ENCODE assay signal across 8 cellular contexts in the genomic region with DNA sequence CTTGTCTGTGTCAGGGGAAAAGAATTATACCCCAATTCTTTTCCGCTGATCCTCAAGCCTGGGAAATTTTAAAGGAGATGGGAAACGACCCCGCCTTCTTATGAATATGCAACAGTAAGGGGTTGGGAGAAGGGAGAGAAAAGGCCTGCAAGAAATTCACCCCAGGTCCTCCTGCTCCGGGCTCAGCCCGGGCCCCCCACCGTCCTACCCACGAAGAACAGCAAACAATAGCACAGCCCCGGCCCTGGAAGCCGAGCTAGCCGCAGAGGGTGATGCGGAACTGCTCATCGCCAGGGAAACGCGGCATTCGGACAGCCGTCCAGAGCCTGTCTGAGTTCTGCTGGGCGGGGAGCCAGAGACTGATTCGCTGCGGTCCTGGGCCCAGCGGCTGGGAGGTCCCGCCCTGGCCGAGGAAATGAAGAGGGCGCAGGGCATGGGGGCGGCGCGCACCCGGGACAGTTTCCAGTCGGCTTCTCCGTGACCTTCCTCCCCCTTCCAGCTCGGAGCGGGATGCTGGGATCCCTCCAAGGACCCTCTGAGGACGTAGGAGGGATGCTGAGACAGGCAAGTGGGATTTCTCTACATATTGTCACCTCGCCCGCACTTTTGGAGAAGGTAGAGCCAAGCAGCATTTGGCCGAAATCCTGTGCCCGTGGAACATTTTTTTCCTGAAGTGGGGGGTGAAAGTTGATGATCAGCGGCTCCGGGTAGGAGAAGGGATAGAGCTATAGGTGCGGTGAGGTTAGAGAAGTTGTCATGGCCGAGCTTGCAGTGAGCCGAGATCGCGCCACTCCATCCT.
DNase-seq lines count a peak whose midpoint lies in the region; ATAC-seq, FAIRE-seq and TF ChIP-seq lines count a peak whose summit lies in the region.

No MANE protein-coding gene starts in this region.

- FAIRE-seq in astrocyte (lab: Jason Lieb, UNC) (peak; percentile 75), pancreas (lab: Jason Lieb, UNC) (no peak)

- DNase-seq in Ammon's horn (ENCODE audit: low spot score) (peak; percentile 91), Panc1 (ENCODE audit: low read depth, low spot score) (no peak), astrocyte (ENCODE audit: low read depth) (peak; percentile 91), left cardiac atrium (peak; percentile 92), pancreas (peak; percentile 58 to 84 (median 70))

- H3K4me3 Mint-ChIP-seq in astrocyte (ENCODE audit: unreplicated experiment) = peak overlapping the region; percentile 98

- POLR2A ChIA-PET in Panc1 (lab: Charles Lee) = no interaction called here

- no peaks in the 10 kb centered on the region for H3K4me1 Mint-ChIP-seq in astrocyte (ENCODE audit: low read depth, unreplicated experiment)

- in situ Hi-C loops in Panc1 (cut with HindIII; ENCODE audit: low pct_unique_long_range_greater_than_20kb, low sequenced_read_pairs) = no loop called here

- ATAC-seq in GM18867 (IDR thresholded peaks at IDR 0.05; ENCODE audit: unreplicated experiment) (peak; percentile 44), HG03095 (IDR thresholded peaks at IDR 0.05; ENCODE audit: unreplicated experiment) (peak; percentile 67), Panc1 (peak; percentile 91), left cardiac atrium (peak; percentile 94 to 98), pancreas (peak; percentile 77 to 89 (median 86)), GM21526 (IDR thresholded peaks at IDR 0.05; ENCODE audit: low FRiP score, unreplicated experiment) (no peak)

- peaks cover 8% of the 10 kb centered on the region for H3K36me3 Mint-ChIP-seq in astrocyte (ENCODE audit: low read depth, unreplicated experiment)

- H3K79me2 ChIP-seq in astrocyte (ENCODE audit: insufficient read depth, low read length) = no peaks in the 10 kb centered on the region

- peak overlapping the region; percentile 46 to 52 for H3K4me3 ChIP-seq in Panc1 (ENCODE audit: low read depth in 2 of 2, low read length in 2 of 2)
- H3K4me3 ChIP-seq in astrocyte (ENCODE audit: insufficient read depth, low read depth, low read length) = peak overlapping the region; percentile 84
- peak overlapping the region; percentile 21 to 51 (median 36) for H3K4me3 ChIP-seq in pancreas

- no peaks in the 10 kb centered on the region for H3K9me3 ChIP-seq in Panc1 (ENCODE audit: control insufficient read depth, insufficient read depth, low read depth, low read length)
- no peaks in the 10 kb centered on the region for H3K9me3 ChIP-seq in astrocyte (ENCODE audit: insufficient read depth, low read depth, low read length)
- H3K9me3 ChIP-seq in pancreas = no peaks in the 10 kb centered on the region

- H3K27me3 ChIP-seq in Panc1 (ENCODE audit: control insufficient read depth, insufficient read depth, low read length) (peaks cover 8% of the 10 kb centered on the region), astrocyte (ENCODE audit: insufficient read depth, low read length) (peaks cover 8% of the 10 kb centered on the region), pancreas (no peaks in the 10 kb centered on the region)

- H3K36me3 ChIP-seq in Panc1 (ENCODE audit: control insufficient read depth, insufficient read depth, low read length) (no peaks in the 10 kb centered on the region), astrocyte (ENCODE audit: insufficient read depth, low read length) (no peaks in the 10 kb centered on the region), pancreas (no peaks in the 10 kb centered on the region)

- H3K27me3 Mint-ChIP-seq in astrocyte (ENCODE audit: low read depth, unreplicated experiment) = no peaks in the 10 kb centered on the region

- H2AFZ ChIP-seq in astrocyte (ENCODE audit: low read depth, low read length) = peak overlapping the region; percentile 89

- H3K9ac ChIP-seq in astrocyte (ENCODE audit: low read length) = peak overlapping the region; percentile 93

- BruUV-seq in Panc1 (replicated peaks; lab: Mats Ljungman, UMichigan) = no TSS peak

- H4K20me1 ChIP-seq in astrocyte (ENCODE audit: insufficient read depth, low read length) = no peaks in the 10 kb centered on the region

- peak overlapping the region; percentile 93 for H3K27ac Mint-ChIP-seq in astrocyte (ENCODE audit: unreplicated experiment)

- CTCF ChIA-PET in Panc1 (lab: Charles Lee) = no interaction called here

- WGBS in pancreas, 2 donors = 2 to 3% methylated on average over 40 to 43 of the region's 43 CpGs

- peak overlapping the region; percentile 99 for H3K4me2 ChIP-seq in astrocyte (ENCODE audit: low read length)

- H3K4me1 ChIP-seq in Panc1 (ENCODE audit: control insufficient read depth, insufficient read depth, low read length) (no peaks in the 10 kb centered on the region), astrocyte (ENCODE audit: insufficient read depth, low read length) (peaks cover 5% of the 10 kb centered on the region), pancreas (peaks cover 0 to 5% (median 0%) of the 10 kb centered on the region in 3 donors)

- intact Hi-C loops in Panc1 (cut with micrococcal nuclease; ENCODE audit: unreplicated experiment) = no loop called here
- intact Hi-C loops in left cardiac atrium (cut with DNase I) = no loop called here
- intact Hi-C loops in pancreas (cut with DNase I) = no loop called here

- no peak overlapping the region for H3K27ac ChIP-seq in Panc1 (ENCODE audit: low read length)
- H3K27ac ChIP-seq in astrocyte (ENCODE audit: low read depth, low read length) = peak overlapping the region; percentile 85
- H3K27ac ChIP-seq in pancreas = peak overlapping the region; percentile 47 to 64 (median 55)

- TF ChIP-seq CTCF in Panc1 (IDR thresholded peaks at IDR 0.05) (no peak), astrocyte (IDR thresholded peaks at IDR 0.05; ENCODE audit: insufficient read depth, low read depth, low read length) (no peak), pancreas (IDR thresholded peaks at IDR 0.05) (no peak)

- H3K9me3 Mint-ChIP-seq in astrocyte (ENCODE audit: unreplicated experiment) = no peaks in the 10 kb centered on the region
